Comparison of ENCODE assay signal across 10 cellular contexts in genomic region chr7:151078233-151079040, GRCh38. TPM values are rescaled to one million over a fixed set of nuclear protein-coding genes. Genes with fewer than 3 reads are reported as not detected.
DNase-seq lines count a peak whose midpoint lies in the region; ATAC-seq and TF ChIP-seq lines count a peak whose summit lies in the region.
"Had no signal": no experiment of that assay in that cellular context is flagged by ENCODE, and none has a peak within 500 bp of the region (broad histone marks: within the 10 kb centered on the region; RNA-seq: fewer than 3 reads in every experiment).

No MANE protein-coding gene starts in this region.

- DNase-seq in AG04450 (ENCODE audit: low read depth, low spot score) = no peak
- peak; percentile 65 for DNase-seq in GM23248
- DNase-seq in activated T-helper 1 cell treated with anti-CD3 and anti-CD28 coated beads, Interleukin-12 subunit alpha, Interleukin-12 subunit beta, Interleukin-2, Interleukin-4 antibody, amounts not matched to agents 30 ng/mL and 10 ng/mL and 1 ng/mL, durations not matched to agents 14 hours and 24 hours and 36 hours (ENCODE audit: low spot score) = no peak
- DNase-seq in mesenchymal stem cell = peak; percentile 89
- no peak for DNase-seq in foreskin keratinocyte
- no peak for DNase-seq in NCI-H2081 (lab: John Stamatoyannopoulos, UW)
- DNase-seq in NCI-H510A treated with DMSO at 0.1 percent for 48 hours (lab: John Stamatoyannopoulos, UW) = no peak
- DNase-seq: activated gamma-delta T cell, NCI-H446 treated with DMSO at 0.1 percent for 48 hours had no signal

- peak overlapping the region in 1 of 2 experiments; percentile 77 for H3K4ac ChIP-seq in mesenchymal stem cell (ENCODE audit: low read depth in 1 of 2, low read length in 2 of 2)

- no peaks in the 10 kb centered on the region for H3K27me3 Mint-ChIP-seq in activated T-helper 1 cell treated with anti-CD3 and anti-CD28 coated beads, Interleukin-12 subunit alpha, Interleukin-12 subunit beta, Interleukin-2, Interleukin-4 antibody, amounts not matched to agents 30 ng/mL and 10 ng/mL and 1 ng/mL, durations not matched to agents 14 hours and 24 hours and 36 hours (ENCODE audit: insufficient read depth)

- H3K27ac ChIP-seq in AG04450 (ENCODE audit: low read depth, low read length) = no peak overlapping the region
- H3K27ac ChIP-seq in GM23248 = peak overlapping the region; percentile 40
- H3K27ac ChIP-seq in mesenchymal stem cell (ENCODE audit: low read length, poor library complexity, severe bottlenecking) = no peak overlapping the region
- H3K27ac ChIP-seq in foreskin keratinocyte = no peak overlapping the region

- peaks cover 3% of the 10 kb centered on the region; the same call in 1 of the 2 replicates for H3K9me3 ChIP-seq in AG04450 (ENCODE audit: control insufficient read depth, insufficient read depth, low read length)
- no peaks in the 10 kb centered on the region for H3K9me3 ChIP-seq in GM23248 (ENCODE audit: low read depth)
- no peaks in the 10 kb centered on the region for H3K9me3 ChIP-seq in mesenchymal stem cell (ENCODE audit: control insufficient read depth, low read length)

- H2BK12ac ChIP-seq in mesenchymal stem cell (ENCODE audit: low read length in 2 of 2) = peak overlapping the region; percentile 18 to 88

- no peaks in the 10 kb centered on the region for H3K9me2 ChIP-seq in GM23248 (ENCODE audit: insufficient read depth)

- WGBS in GM23248 (ENCODE audit: low coverage in 1 of 2, low lambda C conversion rate in 2 of 2, missing lambda C conversion rate in 2 of 2), 2 experiments = 31 to 38% methylated on average over 20 to 21 of the region's 22 CpGs
- WGBS in mesenchymal stem cell = 47% methylated on average over 22 of the region's 22 CpGs

- H3K18ac ChIP-seq in mesenchymal stem cell (ENCODE audit: low read depth in 1 of 2, low read length in 2 of 2) = peak overlapping the region; percentile 4 to 93

- peaks cover 28% of the 10 kb centered on the region for H3K36me3 Mint-ChIP-seq in activated T-helper 1 cell treated with anti-CD3 and anti-CD28 coated beads, Interleukin-12 subunit alpha, Interleukin-12 subunit beta, Interleukin-2, Interleukin-4 antibody, amounts not matched to agents 30 ng/mL and 10 ng/mL and 1 ng/mL, durations not matched to agents 14 hours and 24 hours and 36 hours (ENCODE audit: low read depth)

- intact Hi-C loops in activated T-helper 1 cell treated with anti-CD3 and anti-CD28 coated beads, Interleukin-12 subunit alpha, Interleukin-12 subunit beta, Interleukin-2, Interleukin-4 antibody, amounts not matched to agents 30 ng/mL and 10 ng/mL and 1 ng/mL, durations not matched to agents 14 hours and 24 hours and 36 hours (cut with micrococcal nuclease) = no loop called here

- peak overlapping the region in 1 of 2 experiments; percentile 15 for H3K23ac ChIP-seq in mesenchymal stem cell (ENCODE audit: low read length in 2 of 2)

- H3K9ac ChIP-seq in GM23248 (peak overlapping the region; percentile 96), mesenchymal stem cell (ENCODE audit: low read length) (peak overlapping the region; percentile 94)

- H3K4me3 ChIP-seq in AG04450 (ENCODE audit: low read depth, low read length) (peak overlapping the region; percentile 17), GM23248 (0 out of 2 replicates have a peak overlapping the region, but pooled peaks have one; percentile 5), mesenchymal stem cell (ENCODE audit: insufficient read depth in 1 of 2, low read depth in 1 of 2, low read length in 2 of 2) (peak overlapping the region in 1 of 2 experiments; percentile 27)

- H3K4me2 ChIP-seq in GM23248 (ENCODE audit: unreplicated experiment) (peak overlapping the region; percentile 7), mesenchymal stem cell (ENCODE audit: low read length, poor library complexity, severe bottlenecking) (no peak overlapping the region)

- H4K91ac ChIP-seq in mesenchymal stem cell (ENCODE audit: low read length) = peak overlapping the region; percentile 56

- in situ Hi-C loops in GM23248 (cut with MboI) = no loop called here

- no peak for TF ChIP-seq CTCF in AG04450 (IDR thresholded peaks at IDR 0.05; ENCODE audit: low read depth, low read length)
- no peak for TF ChIP-seq CTCF in foreskin keratinocyte (conservative IDR thresholded peaks at IDR 0.05)

- H3K79me2 ChIP-seq in GM23248 (ENCODE audit: insufficient read depth) = peaks cover 45% of the 10 kb centered on the region

- no peak overlapping the region for H2BK15ac ChIP-seq in mesenchymal stem cell (ENCODE audit: low read depth, poor library complexity, severe bottlenecking)

- peaks cover 7% of the 10 kb centered on the region; the same call in 1 of the 2 replicates for H3F3A ChIP-seq in GM23248 (ENCODE audit: insufficient read depth)

- no peak overlapping the region for H2AK5ac ChIP-seq in mesenchymal stem cell (ENCODE audit: low read length, severe bottlenecking)

- ATAC-seq in foreskin keratinocyte (no peak), GM21381 (IDR thresholded peaks at IDR 0.05; ENCODE audit: unreplicated experiment) (no peak)

- H2BK120ac ChIP-seq in mesenchymal stem cell (ENCODE audit: low read depth, low read length) = no peak overlapping the region

- H3K36me3 ChIP-seq in GM23248 (ENCODE audit: low read depth) (no peaks in the 10 kb centered on the region; the same call in 1 of the 2 replicates), mesenchymal stem cell (ENCODE audit: control insufficient read depth in 1 of 2, insufficient read depth in 2 of 2, low read depth in 1 of 2, low read length in 2 of 2) (peaks cover 52 to 72% of the 10 kb centered on the region in 2 experiments)

- H3K79me1 ChIP-seq in mesenchymal stem cell (replicated peaks; ENCODE audit: low read length, poor library complexity, severe bottlenecking) = peaks cover 31% of the 10 kb centered on the region

- no peaks in the 10 kb centered on the region for H3K9me3 Mint-ChIP-seq in activated T-helper 1 cell treated with anti-CD3 and anti-CD28 coated beads, Interleukin-12 subunit alpha, Interleukin-12 subunit beta, Interleukin-2, Interleukin-4 antibody, amounts not matched to agents 30 ng/mL and 10 ng/mL and 1 ng/mL, durations not matched to agents 14 hours and 24 hours and 36 hours

- no peak overlapping the region for H2BK5ac ChIP-seq in mesenchymal stem cell (ENCODE audit: low read depth, low read length, poor library complexity, severe bottlenecking)

- peaks cover 17% of the 10 kb centered on the region for H3K4me1 ChIP-seq in GM23248 (ENCODE audit: insufficient read depth)
- peaks cover 45% of the 10 kb centered on the region for H3K4me1 ChIP-seq in mesenchymal stem cell (ENCODE audit: control insufficient read depth, insufficient read depth, low read depth, low read length)
- no peaks in the 10 kb centered on the region for H3K4me1 ChIP-seq in foreskin keratinocyte

- peak overlapping the region; percentile 36 for H4K8ac ChIP-seq in mesenchymal stem cell (ENCODE audit: low read length)

- no peaks in the 10 kb centered on the region for H4K20me1 ChIP-seq in GM23248 (ENCODE audit: insufficient read depth)

- no peaks in the 10 kb centered on the region for H3K27me3 ChIP-seq in AG04450 (ENCODE audit: control insufficient read depth, insufficient read depth, low read length)
- no peaks in the 10 kb centered on the region for H3K27me3 ChIP-seq in GM23248 (replicated peaks; ENCODE audit: insufficient read depth)
- H3K27me3 ChIP-seq in mesenchymal stem cell (ENCODE audit: control insufficient read depth in 1 of 2, insufficient read depth in 1 of 2, low read length in 2 of 2) = no peaks in the 10 kb centered on the region
- no peaks in the 10 kb centered on the region for H3K27me3 ChIP-seq in foreskin keratinocyte

- CTCF ChIA-PET in AG04450 (lab: Charles Lee) = interaction anchor here (1.1 to 1.7 kb wide), 2 partner anchors 15 to 33 kb away, joined by 4 to 5 read pairs; no protein-coding TSS in a partner anchor

- H3K4me1 Mint-ChIP-seq in activated T-helper 1 cell treated with anti-CD3 and anti-CD28 coated beads, Interleukin-12 subunit alpha, Interleukin-12 subunit beta, Interleukin-2, Interleukin-4 antibody, amounts not matched to agents 30 ng/mL and 10 ng/mL and 1 ng/mL, durations not matched to agents 14 hours and 24 hours and 36 hours (ENCODE audit: low read depth) = peaks cover 26% of the 10 kb centered on the region

- POLR2A ChIA-PET in AG04450 (lab: Yijun Ruan, JAX) = interaction anchor here (0.8 to 0.9 kb wide), 2 partner anchors 33 to 165 kb away, joined by 3 to 4 read pairs; no protein-coding TSS in a partner anchor

- peak overlapping the region; percentile 79 for H3K27ac Mint-ChIP-seq in activated T-helper 1 cell treated with anti-CD3 and anti-CD28 coated beads, Interleukin-12 subunit alpha, Interleukin-12 subunit beta, Interleukin-2, Interleukin-4 antibody, amounts not matched to agents 30 ng/mL and 10 ng/mL and 1 ng/mL, durations not matched to agents 14 hours and 24 hours and 36 hours

- H2AFZ ChIP-seq in GM23248 (no peak overlapping the region), mesenchymal stem cell (ENCODE audit: low read depth, low read length) (no peak overlapping the region)

- H3K14ac ChIP-seq in mesenchymal stem cell (ENCODE audit: low read length in 2 of 2) = peak overlapping the region in 1 of 2 experiments; percentile 58

- H3K4me3 Mint-ChIP-seq in activated T-helper 1 cell treated with anti-CD3 and anti-CD28 coated beads, Interleukin-12 subunit alpha, Interleukin-12 subunit beta, Interleukin-2, Interleukin-4 antibody, amounts not matched to agents 30 ng/mL and 10 ng/mL and 1 ng/mL, durations not matched to agents 14 hours and 24 hours and 36 hours = peak overlapping the region; percentile 92

RNA-seq across cellular contexts. Expression of gene FASTK, which starts 2.2 kb away (rescaled TPM):
- polyA plus RNA-seq in AG04450 (2011; rRNA removed) (44.1 and 59.9 TPM in 2 replicates), GM23248 (2016; fragmentation: Nextera tagmentation; extraction: Ambion mirVana) (109 and 111 TPM in 2 replicates), foreskin keratinocyte (64.6 and 71.5 TPM in 2 replicates)
- 45.5 and 61.4 TPM in 2 replicates for polyA minus RNA-seq in AG04450 (2011; rRNA and poly(A)+ RNA removed)
- total RNA-seq in GM23248 (2014; rRNA removed; shearing (Covaris generic)) = 141 and 145 TPM in 2 replicates
- 92.6 and 96.3 TPM in 2 replicates for total RNA-seq in activated T-helper 1 cell treated with anti-CD3 and anti-CD28 coated beads, Interleukin-12 subunit alpha, Interleukin-12 subunit beta, Interleukin-2, Interleukin-4 antibody, amounts not matched to agents 30 ng/mL and 10 ng/mL and 1 ng/mL, durations not matched to agents 14 hours and 24 hours and 36 hours
- polyA plus RNA-seq in mesenchymal stem cell (2013, experiment 1 of 2) = 72.5 TPM
- 69.4 TPM for polyA plus RNA-seq in mesenchymal stem cell (2013, experiment 2 of 2)
- total RNA-seq in foreskin keratinocyte = 49.4 and 55.2 TPM in 2 replicates

RNA-seq across cellular contexts. Expression of gene TMUB1, which starts 4.9 kb away (rescaled TPM):
- polyA plus RNA-seq in AG04450 (2011; rRNA removed) = 9.7 and 11.3 TPM in 2 replicates
- polyA minus RNA-seq in AG04450 (2011; rRNA and poly(A)+ RNA removed) = 2.3 and 3.9 TPM in 2 replicates
- total RNA-seq in GM23248 (2014; rRNA removed; shearing (Covaris generic)) = 33.6 and 43.3 TPM in 2 replicates
- polyA plus RNA-seq in GM23248 (2016; fragmentation: Nextera tagmentation; extraction: Ambion mirVana) = 19.9 and 20.4 TPM in 2 replicates
- total RNA-seq in activated T-helper 1 cell treated with anti-CD3 and anti-CD28 coated beads, Interleukin-12 subunit alpha, Interleukin-12 subunit beta, Interleukin-2, Interleukin-4 antibody, amounts not matched to agents 30 ng/mL and 10 ng/mL and 1 ng/mL, durations not matched to agents 14 hours and 24 hours and 36 hours = 55.3 and 63.4 TPM in 2 replicates
- 56.8 TPM for polyA plus RNA-seq in mesenchymal stem cell (2013, experiment 1 of 2)
- 53.5 TPM for polyA plus RNA-seq in mesenchymal stem cell (2013, experiment 2 of 2)
- total RNA-seq in foreskin keratinocyte = 38.8 and 39.7 TPM in 2 replicates
- 74.3 and 83.3 TPM in 2 replicates for polyA plus RNA-seq in foreskin keratinocyte

RNA-seq across cellular contexts. Expression of gene AGAP3, which starts 7.8 kb away (rescaled TPM):
- polyA plus RNA-seq in AG04450 (2011; rRNA removed) (41.6 and 44.6 TPM in 2 replicates), GM23248 (2016; fragmentation: Nextera tagmentation; extraction: Ambion mirVana) (10.3 and 10.5 TPM in 2 replicates), foreskin keratinocyte (116 and 124 TPM in 2 replicates)
- 44.7 and 64.4 TPM in 2 replicates for polyA minus RNA-seq in AG04450 (2011; rRNA and poly(A)+ RNA removed)
- 37.8 and 43.3 TPM in 2 replicates for total RNA-seq in GM23248 (2014; rRNA removed; shearing (Covaris generic))
- 52.9 and 58.0 TPM in 2 replicates for total RNA-seq in activated T-helper 1 cell treated with anti-CD3 and anti-CD28 coated beads, Interleukin-12 subunit alpha, Interleukin-12 subunit beta, Interleukin-2, Interleukin-4 antibody, amounts not matched to agents 30 ng/mL and 10 ng/mL and 1 ng/mL, durations not matched to agents 14 hours and 24 hours and 36 hours
- polyA plus RNA-seq in mesenchymal stem cell (2013, experiment 1 of 2) = 55.8 TPM
- 53.0 TPM for polyA plus RNA-seq in mesenchymal stem cell (2013, experiment 2 of 2)
- total RNA-seq in foreskin keratinocyte = 105 and 106 TPM in 2 replicates

RNA-seq across cellular contexts. Expression of gene SLC4A2, which starts 19.0 kb away (rescaled TPM):
- polyA plus RNA-seq in AG04450 (2011; rRNA removed) = 40.5 and 41.0 TPM in 2 replicates
- 49.9 and 58.5 TPM in 2 replicates for polyA minus RNA-seq in AG04450 (2011; rRNA and poly(A)+ RNA removed)
- total RNA-seq in GM23248 (2014; rRNA removed; shearing (Covaris generic)) = 80.3 and 94.6 TPM in 2 replicates
- polyA plus RNA-seq in GM23248 (2016; fragmentation: Nextera tagmentation; extraction: Ambion mirVana) = 59.4 and 61.2 TPM in 2 replicates
- 127 and 128 TPM in 2 replicates for total RNA-seq in activated T-helper 1 cell treated with anti-CD3 and anti-CD28 coated beads, Interleukin-12 subunit alpha, Interleukin-12 subunit beta, Interleukin-2, Interleukin-4 antibody, amounts not matched to agents 30 ng/mL and 10 ng/mL and 1 ng/mL, durations not matched to agents 14 hours and 24 hours and 36 hours
- polyA plus RNA-seq in mesenchymal stem cell (2013, experiment 1 of 2) = 140 TPM
- 133 TPM for polyA plus RNA-seq in mesenchymal stem cell (2013, experiment 2 of 2)
- total RNA-seq in foreskin keratinocyte = 70.8 and 83.6 TPM in 2 replicates
- 81.1 and 86.5 TPM in 2 replicates for polyA plus RNA-seq in foreskin keratinocyte

RNA-seq across cellular contexts. Expression of gene CDK5, which starts 20.7 kb away (rescaled TPM):
- polyA plus RNA-seq in AG04450 (2011; rRNA removed) = 23.8 and 27.2 TPM in 2 replicates
- polyA minus RNA-seq in AG04450 (2011; rRNA and poly(A)+ RNA removed) = 26.2 and 30.3 TPM in 2 replicates
- 16.2 and 27.7 TPM in 2 replicates for total RNA-seq in GM23248 (2014; rRNA removed; shearing (Covaris generic))
- 27.6 and 28.3 TPM in 2 replicates for polyA plus RNA-seq in GM23248 (2016; fragmentation: Nextera tagmentation; extraction: Ambion mirVana)
- 24.9 and 28.1 TPM in 2 replicates for total RNA-seq in activated T-helper 1 cell treated with anti-CD3 and anti-CD28 coated beads, Interleukin-12 subunit alpha, Interleukin-12 subunit beta, Interleukin-2, Interleukin-4 antibody, amounts not matched to agents 30 ng/mL and 10 ng/mL and 1 ng/mL, durations not matched to agents 14 hours and 24 hours and 36 hours
- 20.3 TPM for polyA plus RNA-seq in mesenchymal stem cell (2013, experiment 1 of 2)
- 21.3 TPM for polyA plus RNA-seq in mesenchymal stem cell (2013, experiment 2 of 2)
- total RNA-seq in foreskin keratinocyte = 17.7 and 18.6 TPM in 2 replicates
- polyA plus RNA-seq in foreskin keratinocyte = 22.5 and 22.6 TPM in 2 replicates

Comparison
In these comparisons a context has a peak if more than half of its experiments do, and no peak if none do; other contexts are left out.
1. DNase-seq: peak in GM23248 (single experiment) and mesenchymal stem cell (single experiment); none in AG04450 (single experiment), activated T-helper 1 cell treated with anti-CD3 and anti-CD28 coated beads, Interleukin-12 subunit alpha, Interleukin-12 subunit beta, Interleukin-2, Interleukin-4 antibody, amounts not matched to agents 30 ng/mL and 10 ng/mL and 1 ng/mL, durations not matched to agents 14 hours and 24 hours and 36 hours (single experiment), foreskin keratinocyte (0 of 2), NCI-H2081 (0 of 2) and NCI-H510A treated with DMSO at 0.1 percent for 48 hours (single experiment).